15 cellular contexts compared by ENCODE assay signal in genomic region chr2:121175326-121175725, GRCh38.
"Had no signal": no experiment of that assay in that cellular context is flagged by ENCODE, and none has a peak within 500 bp of the region (broad histone marks: within the 10 kb centered on the region; RNA-seq: fewer than 3 reads in every experiment).

No MANE protein-coding gene starts in this region.

- H3K4me1 ChIP-seq: colonic mucosa had no signal

- H3K36me3 ChIP-seq: colonic mucosa, neutrophil had no signal

- H3K9me3 Mint-ChIP-seq: stimulated activated effector memory CD8-positive, alpha-beta T cell treated with anti-CD3 and anti-CD28 coated beads, Interleukin-12 subunit alpha, Interleukin-12 subunit beta, amount 100 ng/mL, for 72 hours had no signal

- H3K4me3 ChIP-seq: colonic mucosa, smooth muscle cell had no signal

- H3K27ac ChIP-seq: colonic mucosa, neutrophil had no signal

- ATAC-seq: activated CD4-positive, alpha-beta T cell treated with anti-CD3 and anti-CD28 coated beads for 36 hours; left lobe of liver; stimulated activated effector memory CD8-positive, alpha-beta T cell treated with anti-CD3 and anti-CD28 coated beads, Interleukin-12 subunit alpha, Interleukin-12 subunit beta, amount 100 ng/mL, for 72 hours had no signal

- DNase-seq: activated CD4-positive, alpha-beta memory T cell treated with anti-CD3 and anti-CD28 coated beads, Interleukin-2, amount 10 ng/mL, durations not matched to agents 7 days and 5 days; activated CD4-positive, alpha-beta T cell treated with anti-CD3 and anti-CD28 coated beads for 36 hours; activated gamma-delta T cell; activated naive CD8-positive, alpha-beta T cell treated with anti-CD3 and anti-CD28 coated beads for 36 hours; activated T-cell treated with anti-CD3 and anti-CD28 coated beads, Interleukin-2, amount 50 U/mL, for 48 hours; colonic mucosa; effector CD8-positive, alpha-beta T cell; mesendoderm; SW 1271; trophoblast cell had no signal

- H3K27me3 ChIP-seq: colonic mucosa, neutrophil had no signal

- H3K9me3 ChIP-seq: colonic mucosa, neutrophil had no signal

- H3K27ac Mint-ChIP-seq: activated CD4-positive, alpha-beta memory T cell treated with anti-CD3 and anti-CD28 coated beads, Interleukin-2, amount 10 ng/mL, durations not matched to agents 7 days and 5 days; activated CD4-positive, alpha-beta T cell treated with anti-CD3 and anti-CD28 coated beads for 36 hours; activated naive CD8-positive, alpha-beta T cell treated with anti-CD3 and anti-CD28 coated beads for 36 hours; stimulated activated effector memory CD8-positive, alpha-beta T cell treated with anti-CD3 and anti-CD28 coated beads, Interleukin-12 subunit alpha, Interleukin-12 subunit beta, amount 100 ng/mL, for 72 hours; T-helper 2 cell treated with Interferon-gamma antibody and Interleukin-4, amounts not matched to agents 5 μg/mL and 100 μg/mL, for 36 hours had no signal

- H3K4me2 ChIP-seq: smooth muscle cell had no signal

- H3K4me1 Mint-ChIP-seq: activated CD4-positive, alpha-beta memory T cell treated with anti-CD3 and anti-CD28 coated beads, Interleukin-2, amount 10 ng/mL, durations not matched to agents 7 days and 5 days; activated CD4-positive, alpha-beta T cell treated with anti-CD3 and anti-CD28 coated beads for 36 hours; activated naive CD8-positive, alpha-beta T cell treated with anti-CD3 and anti-CD28 coated beads for 36 hours; stimulated activated effector memory CD8-positive, alpha-beta T cell treated with anti-CD3 and anti-CD28 coated beads, Interleukin-12 subunit alpha, Interleukin-12 subunit beta, amount 100 ng/mL, for 72 hours had no signal

- H3K36me3 Mint-ChIP-seq: activated naive CD8-positive, alpha-beta T cell treated with anti-CD3 and anti-CD28 coated beads for 36 hours; stimulated activated effector memory CD8-positive, alpha-beta T cell treated with anti-CD3 and anti-CD28 coated beads, Interleukin-12 subunit alpha, Interleukin-12 subunit beta, amount 100 ng/mL, for 72 hours had no signal

- H3K4me3 Mint-ChIP-seq: activated CD4-positive, alpha-beta memory T cell treated with anti-CD3 and anti-CD28 coated beads, Interleukin-2, amount 10 ng/mL, durations not matched to agents 7 days and 5 days; activated CD4-positive, alpha-beta T cell treated with anti-CD3 and anti-CD28 coated beads for 36 hours; activated naive CD8-positive, alpha-beta T cell treated with anti-CD3 and anti-CD28 coated beads for 36 hours; stimulated activated effector memory CD8-positive, alpha-beta T cell treated with anti-CD3 and anti-CD28 coated beads, Interleukin-12 subunit alpha, Interleukin-12 subunit beta, amount 100 ng/mL, for 72 hours; T-helper 2 cell treated with Interferon-gamma antibody and Interleukin-4, amounts not matched to agents 5 μg/mL and 100 μg/mL, for 36 hours had no signal
